ENCODE assay signal across 17 cellular contexts in genomic region chr16:53629151-53629550, GRCh38.
DNase-seq lines count a peak whose midpoint lies in the region; ATAC-seq, FAIRE-seq and TF ChIP-seq lines count a peak whose summit lies in the region.
"Had no signal": no experiment of that assay in that cellular context is flagged by ENCODE, and none has a peak within 500 bp of the region (broad histone marks: within the 10 kb centered on the region; RNA-seq: fewer than 3 reads in every experiment).

No MANE protein-coding gene starts in this region.

- no peak for TF ChIP-seq EP300 in stomach (IDR thresholded peaks at IDR 0.05)

- no peak for TF ChIP-seq CTCF in pancreas (IDR thresholded peaks at IDR 0.05)
- no peak for TF ChIP-seq CTCF in stomach (IDR thresholded peaks at IDR 0.05)

- no peaks in the 10 kb centered on the region for H3K36me3 ChIP-seq in pancreas
- H3K36me3 ChIP-seq in stomach, result peaks cover 0 to 2% (median 0%) of the 10 kb centered on the region in 4 donors

- intact Hi-C loops in pancreas (cut with DNase I) (no loop called here), stomach (cut with DNase I; ENCODE audit: low total_unique reads) (no loop called here)

- WGBS in pancreas, 2 donors, result 55 to 56% methylated on average over 2 of the region's 2 CpGs
- WGBS in stomach, 5 donors, result 77 to 85% (median 83%) methylated on average over 2 of the region's 2 CpGs

- no peak for TF ChIP-seq POLR2A in stomach (IDR thresholded peaks at IDR 0.05)

- no peak overlapping the region for H3K27ac ChIP-seq in pancreas
- H3K27ac ChIP-seq in stomach, result no peak overlapping the region

- H3K4me3 ChIP-seq in pancreas (no peak overlapping the region), stomach (no peak overlapping the region)
- H3K4me3 ChIP-seq: GM23338, K562 had no signal

- no peak for ATAC-seq in pancreas
- ATAC-seq: GM23338, K562 had no signal

- H3K9me3 ChIP-seq in pancreas (no peaks in the 10 kb centered on the region), stomach (no peaks in the 10 kb centered on the region)

- DNase-seq in DMS79 treated with DMSO at 0.1 percent for 48 hours (lab: John Stamatoyannopoulos, UW), result peak; percentile 8
- no peak for DNase-seq in DMS79 (lab: John Stamatoyannopoulos, UW)
- DNase-seq in GM18507 (ENCODE audit: extremely low spot score, insufficient read length, low read depth), result no peak
- peak; percentile 0 for DNase-seq in NCI-H1436 treated with DMSO at 0.1 percent for 48 hours (lab: John Stamatoyannopoulos, UW)
- peak; percentile 4 for DNase-seq in germinal center (ENCODE audit: low spot score)
- no peak for DNase-seq in pancreas
- no peak for DNase-seq in superior temporal gyrus (ENCODE audit: extremely low spot score)
- DNase-seq in stomach, result no peak
- DNase-seq: 8988T; C1 segment of cervical spinal cord; Calu3; CD4-positive, alpha-beta T cell; DMS153; GF-D8; H7 had no signal

- FAIRE-seq in GM18507 (lab: Jason Lieb, UNC) (peak; percentile 15), pancreas (lab: Jason Lieb, UNC) (no peak)
- FAIRE-seq: K562 had no signal

- H3K27me3 ChIP-seq in pancreas, result no peaks in the 10 kb centered on the region
- no peaks in the 10 kb centered on the region for H3K27me3 ChIP-seq in stomach

- H3K4me1 ChIP-seq in pancreas (peaks cover 0 to 7% (median 0%) of the 10 kb centered on the region in 3 donors), stomach (peaks cover 0 to 13% (median 4%) of the 10 kb centered on the region in 4 donors)

Comparison
In these comparisons a context has a peak if more than half of its experiments do, and no peak if none do; other contexts are left out.
1. DNase-seq: peak in DMS79 treated with DMSO at 0.1 percent for 48 hours (single experiment), NCI-H1436 treated with DMSO at 0.1 percent for 48 hours (single experiment) and germinal center (single experiment); none in DMS79 (single experiment), GM18507 (single experiment), pancreas (0 of 6), superior temporal gyrus (single experiment) and stomach (single experiment).